2 cellular contexts compared by ENCODE assay signal in genomic region chr1:9846611-9847171, GRCh38.
TF ChIP-seq lines count a peak whose summit lies in the region.

No MANE protein-coding gene starts in this region.

TF ChIP-seq in GM23338, 12 proteins besides CTCF, POLR2A, EP300 and RAD21:
- no peak for TF ChIP-seq CREB1 (CRISPR knock-in tag; IDR thresholded peaks at IDR 0.05; ENCODE audit: low read depth)
- TF ChIP-seq EZH2phosphoT487 (IDR thresholded peaks at IDR 0.05; ENCODE audit: unreplicated experiment) = no peak
- TF ChIP-seq ETS1 (IDR thresholded peaks at IDR 0.05) = no peak
- TF ChIP-seq, protein P1, sequence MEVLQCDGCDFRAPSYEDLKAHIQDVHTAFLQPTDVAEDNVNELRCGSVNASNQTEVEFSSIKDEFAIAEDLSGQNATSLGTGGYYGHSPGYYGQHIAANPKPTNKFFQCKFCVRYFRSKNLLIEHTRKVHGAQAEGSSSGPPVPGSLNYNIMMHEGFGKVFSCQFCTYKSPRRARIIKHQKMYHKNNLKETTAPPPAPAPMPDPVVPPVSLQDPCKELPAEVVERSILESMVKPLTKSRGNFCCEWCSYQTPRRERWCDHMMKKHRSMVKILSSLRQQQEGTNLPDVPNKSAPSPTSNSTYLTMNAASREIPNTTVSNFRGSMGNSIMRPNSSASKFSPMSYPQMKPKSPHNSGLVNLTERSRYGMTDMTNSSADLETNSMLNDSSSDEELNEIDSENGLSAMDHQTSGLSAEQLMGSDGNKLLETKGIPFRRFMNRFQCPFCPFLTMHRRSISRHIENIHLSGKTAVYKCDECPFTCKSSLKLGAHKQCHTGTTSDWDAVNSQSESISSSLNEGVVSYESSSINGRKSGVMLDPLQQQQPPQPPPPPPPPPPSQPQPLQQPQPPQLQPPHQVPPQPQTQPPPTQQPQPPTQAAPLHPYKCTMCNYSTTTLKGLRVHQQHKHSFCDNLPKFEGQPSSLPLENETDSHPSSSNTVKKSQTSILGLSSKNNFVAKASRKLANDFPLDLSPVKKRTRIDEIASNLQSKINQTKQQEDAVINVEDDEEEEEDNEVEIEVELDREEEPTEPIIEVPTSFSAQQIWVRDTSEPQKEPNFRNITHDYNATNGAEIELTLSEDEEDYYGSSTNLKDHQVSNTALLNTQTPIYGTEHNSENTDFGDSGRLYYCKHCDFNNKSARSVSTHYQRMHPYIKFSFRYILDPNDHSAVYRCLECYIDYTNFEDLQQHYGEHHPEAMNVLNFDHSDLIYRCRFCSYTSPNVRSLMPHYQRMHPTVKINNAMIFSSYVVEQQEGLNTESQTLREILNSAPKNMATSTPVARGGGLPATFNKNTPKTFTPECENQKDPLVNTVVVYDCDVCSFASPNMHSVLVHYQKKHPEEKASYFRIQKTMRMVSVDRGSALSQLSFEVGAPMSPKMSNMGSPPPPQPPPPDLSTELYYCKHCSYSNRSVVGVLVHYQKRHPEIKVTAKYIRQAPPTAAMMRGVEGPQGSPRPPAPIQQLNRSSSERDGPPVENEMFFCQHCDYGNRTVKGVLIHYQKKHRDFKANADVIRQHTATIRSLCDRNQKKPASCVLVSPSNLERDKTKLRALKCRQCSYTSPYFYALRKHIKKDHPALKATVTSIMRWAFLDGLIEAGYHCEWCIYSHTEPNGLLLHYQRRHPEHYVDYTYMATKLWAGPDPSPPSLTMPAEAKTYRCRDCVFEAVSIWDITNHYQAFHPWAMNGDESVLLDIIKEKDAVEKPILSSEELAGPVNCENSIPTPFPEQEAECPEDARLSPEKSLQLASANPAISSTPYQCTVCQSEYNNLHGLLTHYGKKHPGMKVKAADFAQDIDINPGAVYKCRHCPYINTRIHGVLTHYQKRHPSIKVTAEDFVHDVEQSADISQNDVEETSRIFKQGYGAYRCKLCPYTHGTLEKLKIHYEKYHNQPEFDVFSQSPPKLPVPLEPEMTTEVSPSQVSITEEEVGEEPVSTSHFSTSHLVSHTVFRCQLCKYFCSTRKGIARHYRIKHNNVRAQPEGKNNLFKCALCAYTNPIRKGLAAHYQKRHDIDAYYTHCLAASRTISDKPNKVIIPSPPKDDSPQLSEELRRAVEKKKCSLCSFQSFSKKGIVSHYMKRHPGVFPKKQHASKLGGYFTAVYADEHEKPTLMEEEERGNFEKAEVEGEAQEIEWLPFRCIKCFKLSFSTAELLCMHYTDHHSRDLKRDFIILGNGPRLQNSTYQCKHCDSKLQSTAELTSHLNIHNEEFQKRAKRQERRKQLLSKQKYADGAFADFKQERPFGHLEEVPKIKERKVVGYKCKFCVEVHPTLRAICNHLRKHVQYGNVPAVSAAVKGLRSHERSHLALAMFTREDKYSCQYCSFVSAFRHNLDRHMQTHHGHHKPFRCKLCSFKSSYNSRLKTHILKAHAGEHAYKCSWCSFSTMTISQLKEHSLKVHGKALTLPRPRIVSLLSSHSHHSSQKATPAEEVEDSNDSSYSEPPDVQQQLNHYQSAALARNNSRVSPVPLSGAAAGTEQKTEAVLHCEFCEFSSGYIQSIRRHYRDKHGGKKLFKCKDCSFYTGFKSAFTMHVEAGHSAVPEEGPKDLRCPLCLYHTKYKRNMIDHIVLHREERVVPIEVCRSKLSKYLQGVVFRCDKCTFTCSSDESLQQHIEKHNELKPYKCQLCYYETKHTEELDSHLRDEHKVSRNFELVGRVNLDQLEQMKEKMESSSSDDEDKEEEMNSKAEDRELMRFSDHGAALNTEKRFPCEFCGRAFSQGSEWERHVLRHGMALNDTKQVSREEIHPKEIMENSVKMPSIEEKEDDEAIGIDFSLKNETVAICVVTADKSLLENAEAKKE (CRISPR knock-in tag; IDR thresholded peaks at IDR 0.05) = no peak
- no peak for TF ChIP-seq REST (IDR thresholded peaks at IDR 0.05; ENCODE audit: unreplicated experiment)
- TF ChIP-seq JUNB (IDR thresholded peaks at IDR 0.05; ENCODE audit: unreplicated experiment) = no peak
- TF ChIP-seq EZH2 (IDR thresholded peaks at IDR 0.05; ENCODE audit: low read depth, unreplicated experiment) = no peak
- TF ChIP-seq POLR2AphosphoS5 (IDR thresholded peaks at IDR 0.05; ENCODE audit: low read depth) = no peak
- TF ChIP-seq ZNF114 (CRISPR knock-in tag; IDR thresholded peaks at IDR 0.05) = no peak
- TF ChIP-seq ZNF331 (CRISPR knock-in tag; IDR thresholded peaks at IDR 0.05; ENCODE audit: low read depth) = no peak
- no peak for TF ChIP-seq STAT1 (IDR thresholded peaks at IDR 0.05; ENCODE audit: unreplicated experiment)
- no peak for TF ChIP-seq NANOG (IDR thresholded peaks at IDR 0.05; ENCODE audit: borderline replicate concordance)

TF ChIP-seq in IMR-90, 13 proteins besides CTCF, POLR2A, EP300 and RAD21:
- no peak for TF ChIP-seq MAZ (IDR thresholded peaks at IDR 0.05; ENCODE audit: borderline replicate concordance, low read depth, low read length)
- TF ChIP-seq, protein P2, sequence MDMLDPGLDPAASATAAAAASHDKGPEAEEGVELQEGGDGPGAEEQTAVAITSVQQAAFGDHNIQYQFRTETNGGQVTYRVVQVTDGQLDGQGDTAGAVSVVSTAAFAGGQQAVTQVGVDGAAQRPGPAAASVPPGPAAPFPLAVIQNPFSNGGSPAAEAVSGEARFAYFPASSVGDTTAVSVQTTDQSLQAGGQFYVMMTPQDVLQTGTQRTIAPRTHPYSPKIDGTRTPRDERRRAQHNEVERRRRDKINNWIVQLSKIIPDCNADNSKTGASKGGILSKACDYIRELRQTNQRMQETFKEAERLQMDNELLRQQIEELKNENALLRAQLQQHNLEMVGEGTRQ (IDR thresholded peaks at IDR 0.05; ENCODE audit: low read depth, low read length) = no peak
- TF ChIP-seq BHLHE40 (IDR thresholded peaks at IDR 0.05; ENCODE audit: low read depth, low read length) = no peak
- TF ChIP-seq CHD1 (IDR thresholded peaks at IDR 0.05; ENCODE audit: low read depth, low read length) = no peak
- TF ChIP-seq RFX5 (IDR thresholded peaks at IDR 0.05; ENCODE audit: low read depth, low read length) = no peak
- no peak for TF ChIP-seq MAFK (IDR thresholded peaks at IDR 0.05; ENCODE audit: low read depth, low read length)
- TF ChIP-seq RCOR1 (IDR thresholded peaks at IDR 0.05; ENCODE audit: insufficient replicate concordance, low read length) = no peak
- TF ChIP-seq ELK1 (IDR thresholded peaks at IDR 0.05; ENCODE audit: borderline replicate concordance, low read depth, low read length) = no peak
- TF ChIP-seq FOS (IDR thresholded peaks at IDR 0.05; ENCODE audit: low read depth, low read length) = no peak
- no peak for TF ChIP-seq NFE2L2 (IDR thresholded peaks at IDR 0.05; ENCODE audit: low read depth, low read length)
- TF ChIP-seq CEBPB (IDR thresholded peaks at IDR 0.05; ENCODE audit: low read depth, low read length) = no peak
- no peak for TF ChIP-seq SMC3 (IDR thresholded peaks at IDR 0.05; ENCODE audit: low read depth, low read length)
- no peak for TF ChIP-seq MXI1 (IDR thresholded peaks at IDR 0.05; ENCODE audit: borderline replicate concordance, low read depth, low read length)
